In genomic region chr7:98836811-98837631, GRCh38 we compare ENCODE assay signal across 10 cellular contexts. TPM values are rescaled to one million over a fixed set of nuclear protein-coding genes. Genes with fewer than 3 reads are reported as not detected.
A peak's percentile ranks its signal among the peaks of the same experiment; 100 is the strongest.
DNase-seq lines count a peak whose midpoint lies in the region; ATAC-seq and TF ChIP-seq lines count a peak whose summit lies in the region.
"Had no signal": no experiment of that assay in that cellular context is flagged by ENCODE, and none has a peak within 500 bp of the region (broad histone marks: within the 10 kb centered on the region; RNA-seq: fewer than 3 reads in every experiment).

No MANE protein-coding gene starts in this region.

- H3K27me3 Mint-ChIP-seq in activated naive CD8-positive, alpha-beta T cell treated with anti-CD3 and anti-CD28 coated beads for 36 hours, result peaks cover 4% of the 10 kb centered on the region

- no peaks in the 10 kb centered on the region for H3K9me3 ChIP-seq in left lung

- H3K27ac Mint-ChIP-seq in activated naive CD8-positive, alpha-beta T cell treated with anti-CD3 and anti-CD28 coated beads for 36 hours, result no peak overlapping the region

- no peak overlapping the region for H3K27ac ChIP-seq in left lung

- no peaks in the 10 kb centered on the region for H3K9me3 Mint-ChIP-seq in activated naive CD8-positive, alpha-beta T cell treated with anti-CD3 and anti-CD28 coated beads for 36 hours

- H3K4me1 Mint-ChIP-seq in activated naive CD8-positive, alpha-beta T cell treated with anti-CD3 and anti-CD28 coated beads for 36 hours, result no peaks in the 10 kb centered on the region

- peaks cover 4% of the 10 kb centered on the region in 2 donors for H3K4me1 ChIP-seq in left lung

- TF ChIP-seq CTCF in AG09319 (IDR thresholded peaks at IDR 0.05; ENCODE audit: low read depth, low read length), result peak; percentile 40
- TF ChIP-seq CTCF in GM12875 (IDR thresholded peaks at IDR 0.05; ENCODE audit: borderline replicate concordance, insufficient read depth, low read depth, low read length), result peak; percentile 81
- peak in 1 of 2 donors; percentile 27 for TF ChIP-seq CTCF in left lung (IDR thresholded peaks at IDR 0.05)

- intact Hi-C loops in left lung (cut with DNase I), result no loop called here

- no peaks in the 10 kb centered on the region for H3K36me3 Mint-ChIP-seq in activated naive CD8-positive, alpha-beta T cell treated with anti-CD3 and anti-CD28 coated beads for 36 hours

- peaks cover 0 to 49% of the 10 kb centered on the region in 2 donors for H3K27me3 ChIP-seq in left lung

- H3K4me3 ChIP-seq in GM12875 (ENCODE audit: low read depth, low read length) (no peak overlapping the region), left lung (no peak overlapping the region)

- H3K4me3 Mint-ChIP-seq in activated naive CD8-positive, alpha-beta T cell treated with anti-CD3 and anti-CD28 coated beads for 36 hours, result no peak overlapping the region

- DNase-seq in AG09319 (ENCODE audit: extremely low read depth, low read depth) (no peak), NCI-H2107 (lab: John Stamatoyannopoulos, UW) (peak; percentile 74), left lung (no peak), hippocampal formation (lab: John Stamatoyannopoulos, UW) (no peak), GF-D8 (lab: John Stamatoyannopoulos, UW) (no peak)
- DNase-seq in activated naive CD8-positive, alpha-beta T cell treated with anti-CD3 and anti-CD28 coated beads for 36 hours, result peak; percentile 18

- H3K36me3 ChIP-seq in left lung, result no peaks in the 10 kb centered on the region

- peak; percentile 22 for ATAC-seq in left lung
- ATAC-seq in HG03354 (IDR thresholded peaks at IDR 0.05; ENCODE audit: poor library complexity, severe bottlenecking, unreplicated experiment), result no peak

RNA-seq across cellular contexts. Expression of gene TMEM130, which starts 32.8 kb away (rescaled TPM):
- not detected for total RNA-seq in activated naive CD8-positive, alpha-beta T cell treated with anti-CD3 and anti-CD28 coated beads for 36 hours
- 1 to 10 TPM in 1 of 2 donors, under 1 TPM in 1; 0.81 to 1.5 TPM for total RNA-seq in left lung
- total RNA-seq: glomerular endothelial cell, subcutaneous adipose tissue had no signal

RNA-seq across cellular contexts. Expression of gene TRRAP, which starts 41.3 kb away (rescaled TPM):
- total RNA-seq in activated naive CD8-positive, alpha-beta T cell treated with anti-CD3 and anti-CD28 coated beads for 36 hours, result 10 to 100 TPM; 44.5 to 46.5 TPM
- 10 to 100 TPM; 32.5 to 35.7 TPM for total RNA-seq in left lung

Comparison
In these comparisons a context has a peak if more than half of its experiments do, and no peak if none do; other contexts are left out.
1. DNase-seq: peak in NCI-H2107 (single experiment) and activated naive CD8-positive, alpha-beta T cell treated with anti-CD3 and anti-CD28 coated beads for 36 hours (single experiment); none in AG09319 (single experiment), left lung (0 of 2), hippocampal formation (0 of 2) and GF-D8 (single experiment).